25 cellular contexts compared by ENCODE assay signal in the genomic region with DNA sequence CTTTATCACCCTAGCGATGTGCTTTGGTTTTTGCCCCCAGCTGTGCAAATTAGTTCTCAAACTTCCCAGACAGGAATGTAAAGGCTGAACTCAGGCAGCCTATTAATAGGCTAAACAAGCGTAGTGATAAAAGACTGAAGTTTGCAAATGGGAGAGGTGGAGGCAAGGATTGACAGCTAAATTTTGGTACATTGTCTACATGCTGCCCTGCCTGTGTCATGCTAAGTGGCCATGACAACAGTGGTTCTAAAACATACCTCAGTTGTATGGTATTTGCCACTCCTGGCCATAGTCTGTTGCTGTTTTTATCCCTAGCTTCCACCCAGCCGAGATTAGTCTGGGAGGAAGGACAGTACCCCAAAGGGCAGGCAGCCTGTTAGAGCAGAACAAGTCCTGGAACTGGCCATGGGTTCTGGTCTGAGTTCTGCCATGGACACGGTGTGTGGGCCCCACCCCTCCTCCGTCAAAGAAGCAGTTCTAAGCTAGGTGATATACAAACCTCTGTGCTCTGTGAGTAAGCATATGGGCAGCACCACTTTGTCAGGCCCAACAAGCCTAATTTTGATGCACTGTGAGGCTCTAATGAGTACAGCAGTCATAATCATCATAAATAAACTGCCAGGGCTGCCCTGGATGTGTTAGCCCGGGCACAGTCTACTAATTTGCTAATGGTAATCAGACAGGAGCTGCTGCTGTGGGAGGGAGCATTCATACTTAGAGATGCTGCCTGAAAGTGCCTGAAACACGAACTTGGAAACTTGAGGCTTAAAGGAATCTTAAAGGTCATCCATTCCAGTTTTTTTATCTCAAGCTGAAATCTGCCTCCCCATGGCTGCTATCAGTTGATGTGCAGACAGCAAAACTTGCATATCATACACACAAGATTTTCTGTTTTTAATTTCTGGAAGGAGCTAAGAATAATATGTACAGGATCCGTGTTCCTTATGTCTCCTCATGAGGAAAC.
A peak's percentile ranks its signal among the peaks of the same experiment; 100 is the strongest.
DNase-seq lines count a peak whose midpoint lies in the region; ATAC-seq lines count a peak whose summit lies in the region.
"Had no signal": no experiment of that assay in that cellular context is flagged by ENCODE, and none has a peak within 500 bp of the region (broad histone marks: within the 10 kb centered on the region; RNA-seq: fewer than 3 reads in every experiment).

No MANE protein-coding gene starts in this region.

- H3K27ac ChIP-seq in right cardiac atrium (ENCODE audit: low read length): no peak overlapping the region
- H3K27ac ChIP-seq: GM23248, KMS-11, pancreas, sigmoid colon, tibial nerve had no signal

- intact Hi-C loops in Right ventricle myocardium inferior (cut with DNase I) (no loop called here), right cardiac atrium (cut with DNase I) (no loop called here), left colon (cut with DNase I, micrococcal nuclease) (no loop called here)

- no peak overlapping the region for H3K9ac ChIP-seq in adipocyte (ENCODE audit: low read length)
- H3K9ac ChIP-seq: GM23248, KMS-11 had no signal

- H3K27me3 ChIP-seq in right cardiac atrium (ENCODE audit: control insufficient read depth, insufficient read depth) (no peaks in the 10 kb centered on the region), adipocyte (replicated peaks; ENCODE audit: control insufficient read depth, insufficient read depth, low read length) (no peaks in the 10 kb centered on the region)
- H3K27me3 ChIP-seq: pancreas, sigmoid colon, tibial nerve had no signal

- no peaks in the 10 kb centered on the region for H3K9me3 ChIP-seq in right cardiac atrium (ENCODE audit: control insufficient read depth, low read length)
- no peaks in the 10 kb centered on the region for H3K9me3 ChIP-seq in adipocyte (ENCODE audit: control insufficient read depth, low read length)
- H3K9me3 ChIP-seq: pancreas, sigmoid colon, tibial nerve had no signal

- no peak for DNase-seq in Right ventricle myocardium inferior (ENCODE audit: missing footprints)
- DNase-seq in right cardiac atrium: no peak
- DNase-seq in adipocyte (ENCODE audit: low read depth): peak; percentile 29
- DNase-seq in islet precursor cell: peak; percentile 60
- DNase-seq in SHP77 treated with DMSO at 0.1 percent for 48 hours (lab: John Stamatoyannopoulos, UW): no peak
- DNase-seq in NCI-H510A (lab: John Stamatoyannopoulos, UW): no peak
- DNase-seq in NOMO-1 treated with dmso at 0.1 percent for 144 hours (lab: John Stamatoyannopoulos, UW; ENCODE audit: unreplicated experiment): no peak
- DNase-seq in left colon: no peak
- DNase-seq: activated CD4-positive, alpha-beta memory T cell treated with anti-CD3 and anti-CD28 coated beads for 36 hours; activated CD4-positive, CD25-positive, alpha-beta regulatory T cell; activated CD8-positive, alpha-beta memory T cell treated with anti-CD3 and anti-CD28 coated beads, Interleukin-2, amount 50 U/mL, for 48 hours; activated naive CD8-positive, alpha-beta T cell treated with anti-CD3 and anti-CD28 coated beads, Interleukin-2, amount 10 ng/mL, durations not matched to agents 7 days and 5 days; DMS53; effector memory CD4-positive, alpha-beta T cell; GF-D8; GM23248; NCI-H187; NCI-H748 treated with DMSO at 0.1 percent for 48 hours; pancreas; RPMI8226; sigmoid colon; T-helper 9 cell had no signal

- H3K4me3 ChIP-seq in right cardiac atrium (ENCODE audit: low read length) (no peak overlapping the region), adipocyte (ENCODE audit: low read length) (no peak overlapping the region)
- H3K4me3 ChIP-seq: GM23248, pancreas, sigmoid colon, tibial nerve had no signal

- ATAC-seq in Right ventricle myocardium inferior (peak; percentile 81), right cardiac atrium (no peak), left colon (no peak)
- ATAC-seq: left lobe of liver, pancreas had no signal

- H3K4me1 ChIP-seq in right cardiac atrium (ENCODE audit: control insufficient read depth, insufficient read depth, low read length): no peaks in the 10 kb centered on the region
- H3K4me1 ChIP-seq in adipocyte (ENCODE audit: control insufficient read depth, insufficient read depth, low read length): no peaks in the 10 kb centered on the region
- H3K4me1 ChIP-seq: pancreas, sigmoid colon, tibial nerve had no signal

- no peaks in the 10 kb centered on the region for H3K36me3 ChIP-seq in adipocyte (ENCODE audit: control insufficient read depth, insufficient read depth, low read length, severe bottlenecking)
- H3K36me3 ChIP-seq: pancreas, sigmoid colon had no signal

- WGBS in right cardiac atrium: 53% methylated on average over 8 of the region's 8 CpGs

Comparison
In these comparisons a context has a peak if more than half of its experiments do, and no peak if none do; other contexts are left out.
1. DNase-seq: peak in adipocyte (single experiment) and islet precursor cell (single experiment); none in Right ventricle myocardium inferior (single experiment), right cardiac atrium (0 of 3), SHP77 treated with DMSO at 0.1 percent for 48 hours (single experiment), NCI-H510A (single experiment), NOMO-1 treated with dmso at 0.1 percent for 144 hours (single experiment) and left colon (0 of 2).